In the genomic region with DNA sequence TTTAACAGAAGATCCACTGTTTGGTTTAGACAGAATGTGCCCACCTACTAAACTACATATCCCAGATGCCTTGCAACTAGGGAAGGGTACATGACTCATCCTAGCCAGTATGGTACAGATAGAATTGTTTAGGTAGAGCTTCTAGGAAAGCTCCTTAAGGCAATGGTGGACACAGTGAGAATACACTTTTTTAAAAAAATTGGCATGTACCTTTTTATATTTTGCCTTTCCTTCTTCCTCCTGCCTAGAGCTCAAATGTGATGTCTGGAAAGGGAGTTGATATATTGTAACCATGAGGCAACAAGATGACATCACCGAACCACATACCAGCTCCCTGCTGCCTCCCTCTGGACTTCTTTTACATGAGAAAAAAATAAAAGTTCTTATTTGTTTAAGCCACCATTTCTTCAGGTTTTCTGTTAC, we compare ENCODE assay signal across 9 cellular contexts. TPM values are rescaled to one million over a fixed set of nuclear protein-coding genes. Genes with fewer than 3 reads are reported as not detected.
DNase-seq lines count a peak whose midpoint lies in the region; ATAC-seq, FAIRE-seq and TF ChIP-seq lines count a peak whose summit lies in the region.
"Had no signal": no experiment of that assay in that cellular context is flagged by ENCODE, and none has a peak within 500 bp of the region (broad histone marks: within the 10 kb centered on the region; RNA-seq: fewer than 3 reads in every experiment).

No MANE protein-coding gene starts in this region.

- H3K9me3 Mint-ChIP-seq in astrocyte (ENCODE audit: unreplicated experiment) = no peaks in the 10 kb centered on the region
- H3K9me3 Mint-ChIP-seq in nephron progenitor cell = no peaks in the 10 kb centered on the region

- no peaks in the 10 kb centered on the region for H4K20me1 ChIP-seq in astrocyte (ENCODE audit: insufficient read depth, low read length)

- H3K4me3 ChIP-seq in GM12865 (ENCODE audit: low read depth, low read length) (no peak overlapping the region), astrocyte (ENCODE audit: insufficient read depth, low read depth, low read length) (no peak overlapping the region), left ventricle myocardium inferior (no peak overlapping the region)

- no peaks in the 10 kb centered on the region for H3K27me3 Mint-ChIP-seq in astrocyte (ENCODE audit: low read depth, unreplicated experiment)
- H3K27me3 Mint-ChIP-seq in nephron progenitor cell (ENCODE audit: low read depth, poor library complexity) = peaks cover 4% of the 10 kb centered on the region

- intact Hi-C loops in left ventricle myocardium inferior (cut with micrococcal nuclease) = no loop called here

- peak overlapping the region; percentile 88 for H3K27ac Mint-ChIP-seq in astrocyte (ENCODE audit: unreplicated experiment)
- peak overlapping the region; percentile 11 for H3K27ac Mint-ChIP-seq in nephron progenitor cell

- H3K27me3 ChIP-seq in astrocyte (ENCODE audit: insufficient read depth, low read length) (peaks cover 2% of the 10 kb centered on the region), left ventricle myocardium inferior (ENCODE audit: low read depth) (peaks cover 39% of the 10 kb centered on the region)

- H3K4me1 Mint-ChIP-seq in astrocyte (ENCODE audit: low read depth, unreplicated experiment) (peaks cover 7% of the 10 kb centered on the region), nephron progenitor cell (peaks cover 6% of the 10 kb centered on the region)

- no peaks in the 10 kb centered on the region for H3K36me3 Mint-ChIP-seq in astrocyte (ENCODE audit: low read depth, unreplicated experiment)
- no peaks in the 10 kb centered on the region for H3K36me3 Mint-ChIP-seq in nephron progenitor cell (ENCODE audit: low read depth)

- no peak overlapping the region for H3K4me2 ChIP-seq in astrocyte (ENCODE audit: low read length)

- DNase-seq in GM12865 (ENCODE audit: low read depth) (peak; percentile 44), HT-29 (ENCODE audit: low spot score) (peak; percentile 22), astrocyte (ENCODE audit: low read depth) (peak; percentile 34), nephron progenitor cell (no peak), substantia nigra (lab: John Stamatoyannopoulos, UW) (no peak), left ventricle myocardium inferior (no peak)
- DNase-seq in activated CD8-positive, alpha-beta memory T cell treated with anti-CD3 and anti-CD28 coated beads, Interleukin-2, amount 50 U/mL, for 48 hours = no peak
- DNase-seq: activated CD4-positive, alpha-beta T cell treated with anti-CD3 and anti-CD28 coated beads, Interleukin-2, amount 50 U/mL, for 1 hour had no signal

- H3K4me3 Mint-ChIP-seq in astrocyte (ENCODE audit: unreplicated experiment) (no peak overlapping the region), nephron progenitor cell (no peak overlapping the region)

- H3K79me2 ChIP-seq in astrocyte (ENCODE audit: insufficient read depth, low read length) = no peaks in the 10 kb centered on the region

- no peaks in the 10 kb centered on the region for H3K36me3 ChIP-seq in astrocyte (ENCODE audit: insufficient read depth, low read length)
- H3K36me3 ChIP-seq in left ventricle myocardium inferior = no peaks in the 10 kb centered on the region

- H2AFZ ChIP-seq in astrocyte (ENCODE audit: low read depth, low read length) = no peak overlapping the region

- FAIRE-seq in astrocyte (lab: Jason Lieb, UNC) = peak; percentile 68

- no peak overlapping the region for H3K9ac ChIP-seq in astrocyte (ENCODE audit: low read length)

- H3K9me3 ChIP-seq in astrocyte (ENCODE audit: insufficient read depth, low read depth, low read length) (no peaks in the 10 kb centered on the region), left ventricle myocardium inferior (replicated peaks) (no peaks in the 10 kb centered on the region)

- no peak for ATAC-seq in GM18907 (IDR thresholded peaks at IDR 0.05; ENCODE audit: unreplicated experiment)

- H3K27ac ChIP-seq in astrocyte (ENCODE audit: low read depth, low read length) (no peak overlapping the region), substantia nigra (ENCODE audit: low read depth, low read length, poor library complexity, severe bottlenecking) (no peak overlapping the region), left ventricle myocardium inferior (replicated peaks) (no peak overlapping the region)

- H3K4me1 ChIP-seq in astrocyte (ENCODE audit: insufficient read depth, low read length) (no peaks in the 10 kb centered on the region), left ventricle myocardium inferior (no peaks in the 10 kb centered on the region)

- peak; percentile 21 for TF ChIP-seq CTCF in GM12865 (IDR thresholded peaks at IDR 0.05; ENCODE audit: insufficient read depth, low read depth, low read length, missing control alignments)
- peak; percentile 42 for TF ChIP-seq CTCF in astrocyte (IDR thresholded peaks at IDR 0.05; ENCODE audit: insufficient read depth, low read depth, low read length)
- no peak for TF ChIP-seq CTCF in nephron progenitor cell (IDR thresholded peaks at IDR 0.05)
- TF ChIP-seq CTCF in left ventricle myocardium inferior (IDR thresholded peaks at IDR 0.05; ENCODE audit: borderline replicate concordance) = no peak

RNA-seq across cellular contexts. Expression of gene C3orf80, which starts 14.4 kb away (rescaled TPM):
- total RNA-seq in HT-29 (2014; rRNA removed; shearing (Covaris generic)) = not detected in 2 replicates
- total RNA-seq in astrocyte = 6.5 and 13.7 TPM in 2 replicates
- total RNA-seq in left ventricle myocardium inferior = 0.14 TPM

Comparison
In these comparisons a context has a peak if more than half of its experiments do, and no peak if none do; other contexts are left out.
1. DNase-seq: peak in GM12865 (single experiment), HT-29 (single experiment) and astrocyte (single experiment); none in nephron progenitor cell (single experiment), activated CD8-positive, alpha-beta memory T cell treated with anti-CD3 and anti-CD28 coated beads, Interleukin-2, amount 50 U/mL, for 48 hours (single experiment), substantia nigra (0 of 49) and left ventricle myocardium inferior (single experiment).
2. CTCF ChIP-seq: peak in GM12865 (single experiment) and astrocyte (single experiment); none in nephron progenitor cell (single experiment) and left ventricle myocardium inferior (single experiment).